ENCODE assay signal across 8 cellular contexts in the genomic region with DNA sequence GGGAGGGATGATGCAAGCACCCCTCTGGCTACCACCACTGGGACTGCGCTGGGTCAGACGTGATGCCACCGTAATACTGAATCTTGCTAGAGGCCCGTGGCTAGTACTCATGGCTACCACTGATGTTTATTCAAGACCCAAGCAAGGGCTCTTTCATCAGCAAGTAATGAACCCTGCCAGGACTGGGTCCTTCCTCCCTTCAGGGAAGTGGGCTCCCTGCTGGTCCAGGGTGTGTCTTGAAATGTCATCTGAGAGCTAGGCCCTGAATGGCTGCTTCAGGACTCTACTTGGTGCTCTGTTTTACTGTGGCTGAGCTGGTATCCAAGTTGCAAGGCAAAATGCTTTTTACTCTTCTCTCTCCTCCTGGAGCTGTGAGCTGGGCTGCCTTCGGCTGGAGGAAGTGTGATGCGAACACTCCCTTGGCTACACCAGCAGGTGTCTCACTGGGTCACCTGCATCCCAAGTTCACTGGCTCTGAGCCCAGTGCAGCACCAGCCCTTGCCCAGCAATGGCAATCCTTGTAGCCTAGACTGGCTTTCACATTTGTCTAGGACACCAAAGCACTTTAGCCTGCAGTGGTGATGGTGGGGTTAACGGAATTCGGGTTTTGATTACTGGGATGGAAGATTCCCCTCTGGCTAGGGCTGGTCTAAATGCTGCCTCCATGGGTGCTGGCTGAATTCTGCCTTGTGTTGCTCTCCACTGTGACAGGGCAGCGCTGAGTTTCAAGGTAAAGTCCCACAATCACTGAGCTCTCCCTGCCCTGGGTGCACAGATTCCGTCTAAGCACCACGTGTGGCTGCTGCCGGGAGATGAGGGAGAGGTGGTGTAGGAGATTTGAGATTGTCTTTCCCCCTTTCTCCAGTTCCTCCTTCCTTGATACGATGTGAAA.
DNase-seq lines count a peak whose midpoint lies in the region; ATAC-seq, FAIRE-seq and TF ChIP-seq lines count a peak whose summit lies in the region.

No MANE protein-coding gene starts in this region.

- no peak for TF ChIP-seq POLR2A in upper lobe of left lung (IDR thresholded peaks at IDR 0.05)

- in situ Hi-C loops in Caki2 (cut with HindIII; ENCODE audit: low pct_unique_long_range_greater_than_20kb, low sequenced_read_pairs) = no loop called here

- H3K27ac ChIP-seq in SU-DHL-6 (ENCODE audit: low read depth, low read length) (no peak overlapping the region), iPS-18a (ENCODE audit: low read length) (peak overlapping the region; percentile 59), upper lobe of left lung (no peak overlapping the region)

- TF ChIP-seq CTCF in SU-DHL-6 (IDR thresholded peaks at IDR 0.05; ENCODE audit: insufficient read depth, low read length, poor library complexity, severe bottlenecking) (peak; percentile 31), upper lobe of left lung (IDR thresholded peaks at IDR 0.05) (peak in 4 of 6 experiments; percentile 8 to 69 (median 42))

- H3K27me3 ChIP-seq in SU-DHL-6 (ENCODE audit: low read length) (no peaks in the 10 kb centered on the region), iPS-18a (ENCODE audit: control insufficient read depth, insufficient read depth, low read length) (no peaks in the 10 kb centered on the region), upper lobe of left lung (no peaks in the 10 kb centered on the region)

- H3K9ac ChIP-seq in SU-DHL-6 (ENCODE audit: low read length) = no peak overlapping the region
- peak overlapping the region; percentile 44 for H3K9ac ChIP-seq in iPS-18a (ENCODE audit: low read length)

- H3K4me3 ChIP-seq in SU-DHL-6 (ENCODE audit: insufficient read depth, low read length, poor library complexity, severe bottlenecking) (no peak overlapping the region), iPS-18a (ENCODE audit: low read length) (no peak overlapping the region), upper lobe of left lung (no peak overlapping the region)

- DNase-seq in Caki2 (ENCODE audit: low read depth) (peak; percentile 29), HTR-8/SVneo (ENCODE audit: insufficient read length, low spot score) (no peak), upper lobe of left lung (peak in 1 of 2 donors; percentile 68)

- no peaks in the 10 kb centered on the region for H4K20me1 ChIP-seq in SU-DHL-6 (ENCODE audit: low read depth, low read length)

- WGBS in upper lobe of left lung, 2 donors = 68 to 74% methylated on average over 13 of the region's 13 CpGs

- H3K36me3 ChIP-seq in SU-DHL-6 (ENCODE audit: low read length) (no peaks in the 10 kb centered on the region), iPS-18a (ENCODE audit: control insufficient read depth, low read depth, low read length) (no peaks in the 10 kb centered on the region), upper lobe of left lung (no peaks in the 10 kb centered on the region)

- no peaks in the 10 kb centered on the region for H3K9me2 ChIP-seq in SU-DHL-6 (replicated peaks; ENCODE audit: insufficient read depth, low read length)

- H3F3A ChIP-seq in SU-DHL-6 (ENCODE audit: insufficient read depth) = no peaks in the 10 kb centered on the region

- H3K4me2 ChIP-seq in SU-DHL-6 (ENCODE audit: low read depth, low read length, poor library complexity, severe bottlenecking) = no peak overlapping the region

- H3K9me3 ChIP-seq in SU-DHL-6 (ENCODE audit: insufficient read depth, low read length) (no peaks in the 10 kb centered on the region), iPS-18a (ENCODE audit: control insufficient read depth, low read depth, low read length) (no peaks in the 10 kb centered on the region), upper lobe of left lung (no peaks in the 10 kb centered on the region)

- no peak overlapping the region for H2AFZ ChIP-seq in SU-DHL-6 (ENCODE audit: low read depth, low read length, severe bottlenecking)

- H3K4me1 ChIP-seq in iPS-18a (ENCODE audit: control insufficient read depth, low read depth, low read length) = peaks cover 13% of the 10 kb centered on the region
- H3K4me1 ChIP-seq in upper lobe of left lung = no peaks in the 10 kb centered on the region

- H3K79me2 ChIP-seq in SU-DHL-6 (ENCODE audit: insufficient read depth, low read length) = no peaks in the 10 kb centered on the region

- peak; percentile 92 for FAIRE-seq in HTR-8/SVneo (lab: Jason Lieb, UNC)

- ATAC-seq in upper lobe of left lung (ENCODE audit: low FRiP score in 2 of 2) = peak; percentile 26 to 84
- no peak for ATAC-seq in GM18519 (IDR thresholded peaks at IDR 0.05; ENCODE audit: low FRiP score, unreplicated experiment)
- no peak for ATAC-seq in HG03095 (IDR thresholded peaks at IDR 0.05; ENCODE audit: unreplicated experiment)
- ATAC-seq in GM19455 (IDR thresholded peaks at IDR 0.05; ENCODE audit: unreplicated experiment) = no peak

- no peak for TF ChIP-seq EP300 in upper lobe of left lung (IDR thresholded peaks at IDR 0.05)

Comparison
In these comparisons a context has a peak if more than half of its experiments do, and no peak if none do; other contexts are left out.
1. ATAC-seq: peak in upper lobe of left lung (2 of 2); none in GM18519 (single experiment), HG03095 (single experiment) and GM19455 (single experiment).